1 cellular context compared by ENCODE assay signal in genomic region chr22:41248314-41248713, GRCh38.
TF ChIP-seq lines count a peak whose summit lies in the region.

No MANE protein-coding gene starts in this region.

TF ChIP-seq in HepG2, 621 proteins besides CTCF, POLR2A, EP300 and RAD21:
- TF ChIP-seq AGO2 (optimal IDR thresholded peaks at IDR 0.05; ENCODE audit: low read depth, low read length) (peak; percentile 63), ZBTB33 (CRISPR knock-in tag; IDR thresholded peaks at IDR 0.05) (peak; percentile 69; the same call in 1 of the 2 replicates), TMF1 (CRISPR knock-in tag; IDR thresholded peaks at IDR 0.05; ENCODE audit: low read depth) (no peak), RBFOX2 (IDR thresholded peaks at IDR 0.05; ENCODE audit: low read depth, low read length) (0 out of 2 replicates have a peak, but pooled peaks have one; percentile 18)
